ENCODE assay signal across 6 cellular contexts in genomic region chr16:3458852-3459361, GRCh38. TPM values are rescaled to one million over a fixed set of nuclear protein-coding genes. Genes with fewer than 3 reads are reported as not detected.
DNase-seq lines count a peak whose midpoint lies in the region; ATAC-seq and TF ChIP-seq lines count a peak whose summit lies in the region.

No MANE protein-coding gene starts in this region.

- H3K4me3 ChIP-seq in GM12864 (ENCODE audit: low read depth, low read length) (peak overlapping the region; percentile 75), stomach (peak overlapping the region; percentile 87 to 91 (median 90))

- DNase-seq in GM12864 (ENCODE audit: low read depth) (no peak), NOMO-1 treated with DMSO at 0.1 percent for 48 hours (lab: John Stamatoyannopoulos, UW; ENCODE audit: unreplicated experiment) (peak; percentile 23), foreskin keratinocyte (no peak), stomach (peak; percentile 57)
- no peak for DNase-seq in stimulated activated CD4-positive, alpha-beta T cell treated with anti-CD3 and anti-CD28 coated beads, Interleukin-4, amount 100 ng/mL, for 1 hour

- no peaks in the 10 kb centered on the region for H3K9me3 ChIP-seq in stomach

- whole genome bisulfite sequencing in stomach, 5 donors = 0 to 5% (median 4%) methylated on average over 10 of the region's 10 CpGs

- H3K27ac ChIP-seq in foreskin keratinocyte (peak overlapping the region; percentile 24), stomach (peak overlapping the region; percentile 97 to 99 (median 98))

- intact Hi-C loops in stomach (cut with DNase I; ENCODE audit: low total_unique reads) = no loop called here

- TF ChIP-seq POLR2A in stomach (IDR thresholded peaks at IDR 0.05) = peak in 1 of 4 donors; percentile 28

- no peak for TF ChIP-seq EP300 in stomach (IDR thresholded peaks at IDR 0.05)

- peaks cover 0 to 6% (median 0%) of the 10 kb centered on the region in 4 donors for H3K36me3 ChIP-seq in stomach

- H3K27me3 ChIP-seq in foreskin keratinocyte (no peaks in the 10 kb centered on the region), stomach (no peaks in the 10 kb centered on the region)

- no peaks in the 10 kb centered on the region for H3K4me1 ChIP-seq in foreskin keratinocyte
- H3K4me1 ChIP-seq in stomach = peaks cover 51 to 73% (median 64%) of the 10 kb centered on the region in 4 donors

- ATAC-seq in foreskin keratinocyte = no peak
- ATAC-seq in GM18498 (IDR thresholded peaks at IDR 0.05; ENCODE audit: unreplicated experiment) = no peak

- TF ChIP-seq CTCF in GM12864 (IDR thresholded peaks at IDR 0.05; ENCODE audit: low read depth, low read length, missing control alignments) (no peak), foreskin keratinocyte (conservative IDR thresholded peaks at IDR 0.05) (no peak), stomach (IDR thresholded peaks at IDR 0.05) (no peak)

RNA-seq across cellular contexts. Expression of gene NAA60, which starts 15.4 kb away (rescaled TPM):
- total RNA-seq in foreskin keratinocyte = 17.0 and 19.9 TPM in 2 replicates
- polyA plus RNA-seq in foreskin keratinocyte = 25.5 and 26.0 TPM in 2 replicates
- 100 to 1,000 TPM in 2 of 5 donors, 10 to 100 TPM in 3; 25.3 to 155 (median 84.9) TPM for total RNA-seq in stomach
- polyA plus RNA-seq in stomach = 10 to 100 TPM; 39.3 to 55.3 (median 54.4) TPM

RNA-seq across cellular contexts. Expression of gene ZNF597, which starts 15.6 kb away (rescaled TPM):
- total RNA-seq in foreskin keratinocyte = 1.8 and 2.5 TPM in 2 replicates
- 0.64 and 0.65 TPM in 2 replicates for polyA plus RNA-seq in foreskin keratinocyte
- 1 to 10 TPM in 2 of 5 donors, under 1 TPM in 2, not detected in 1; 0.45 to 2.2 (median 1.1) TPM for total RNA-seq in stomach
- polyA plus RNA-seq in stomach = 1 to 10 TPM in 1 of 3 donors, under 1 TPM in 2; 0.68 to 1.1 (median 0.78) TPM

RNA-seq across cellular contexts. Expression of gene C16orf90, which starts 36.4 kb away (rescaled TPM):
- total RNA-seq in foreskin keratinocyte (not detected in 2 replicates), stomach (not detected)
- polyA plus RNA-seq in foreskin keratinocyte (not detected in 2 replicates), stomach (not detected)

RNA-seq across cellular contexts. Expression of gene CLUAP1, which starts 41.9 kb away (rescaled TPM):
- total RNA-seq in foreskin keratinocyte = 17.0 and 18.4 TPM in 2 replicates
- 14.3 and 15.4 TPM in 2 replicates for polyA plus RNA-seq in foreskin keratinocyte
- 10 to 100 TPM in 4 of 5 donors, 1 to 10 TPM in 1; 9.0 to 52.7 (median 22.2) TPM for total RNA-seq in stomach
- 10 to 100 TPM in 1 of 3 donors, 1 to 10 TPM in 2; 6.7 to 14.1 (median 7.6) TPM for polyA plus RNA-seq in stomach

RNA-seq across cellular contexts. Expression of gene ZNF174, which starts 57.9 kb away (rescaled TPM):
- 6.7 and 7.3 TPM in 2 replicates for total RNA-seq in foreskin keratinocyte
- polyA plus RNA-seq in foreskin keratinocyte = 5.6 and 6.3 TPM in 2 replicates
- total RNA-seq in stomach = 10 to 100 TPM in 4 of 5 donors, 1 to 10 TPM in 1; 6.6 to 52.5 (median 21.7) TPM
- 1 to 10 TPM; 4.2 to 5.6 (median 5.0) TPM for polyA plus RNA-seq in stomach

Comparison
In these comparisons a context has a peak if more than half of its experiments do, and no peak if none do; other contexts are left out.
1. DNase-seq: peak in NOMO-1 treated with DMSO at 0.1 percent for 48 hours (single experiment) and stomach (single experiment); none in GM12864 (single experiment), foreskin keratinocyte (0 of 2) and stimulated activated CD4-positive, alpha-beta T cell treated with anti-CD3 and anti-CD28 coated beads, Interleukin-4, amount 100 ng/mL, for 1 hour (single experiment).